Comparison of ENCODE assay signal across 1 cellular context in genomic region chr6:134918418-134918961, GRCh38.
TF ChIP-seq lines count a peak whose summit lies in the region.

No MANE protein-coding gene starts in this region.

TF ChIP-seq in GM23338, 12 proteins besides CTCF, POLR2A, EP300 and RAD21 (continued from another document):
- no peak for TF ChIP-seq REST (IDR thresholded peaks at IDR 0.05; ENCODE audit: unreplicated experiment)
- TF ChIP-seq JUNB (IDR thresholded peaks at IDR 0.05; ENCODE audit: unreplicated experiment): no peak
- TF ChIP-seq STAT1 (IDR thresholded peaks at IDR 0.05; ENCODE audit: unreplicated experiment): no peak
TF ChIP-seq in GM23338: peak in this region for 0.
